Comparison of ENCODE assay signal across 8 cellular contexts in genomic region chrX:38806875-38807601, GRCh38. TPM values are rescaled to one million over a fixed set of nuclear protein-coding genes. Genes with fewer than 3 reads are reported as not detected.
DNase-seq lines count a peak whose midpoint lies in the region; ATAC-seq, FAIRE-seq and TF ChIP-seq lines count a peak whose summit lies in the region.

No MANE protein-coding gene starts in this region.

- H3K4me3 Mint-ChIP-seq in chondrocyte (ENCODE audit: unreplicated experiment): peak overlapping the region; percentile 96
- H3K4me3 Mint-ChIP-seq in naive thymus-derived CD4-positive, alpha-beta T cell: peak overlapping the region; percentile 88 to 95 (median 93)

- peak overlapping the region; percentile 74 for H3K4me3 ChIP-seq in naive thymus-derived CD4-positive, alpha-beta T cell (ENCODE audit: low read length)

- H3K27me3 Mint-ChIP-seq in chondrocyte (ENCODE audit: low read depth): no peaks in the 10 kb centered on the region
- no peaks in the 10 kb centered on the region for H3K27me3 Mint-ChIP-seq in naive thymus-derived CD4-positive, alpha-beta T cell

- H3K9me3 ChIP-seq in KOPT-K1 (ENCODE audit: insufficient read depth, low read length, poor library complexity, severe bottlenecking): no peaks in the 10 kb centered on the region
- no peaks in the 10 kb centered on the region for H3K9me3 ChIP-seq in naive thymus-derived CD4-positive, alpha-beta T cell (ENCODE audit: control insufficient read depth in 2 of 3, low read length in 3 of 3)

- TF ChIP-seq POLR2A in GM12891 (IDR thresholded peaks at IDR 0.05; ENCODE audit: low read depth, low read length): no peak

- POLR2A ChIA-PET in naive thymus-derived CD4-positive, alpha-beta T cell (lab: Charles Lee): interaction anchor here (0.7 to 7.2 kb wide), 9 partner anchors 9 to 1290 kb away, joined by 3 to 51 read pairs (median 3); no protein-coding TSS in a partner anchor

- ATAC-seq in naive thymus-derived CD4-positive, alpha-beta T cell: no peak

- H3K4me1 ChIP-seq in naive thymus-derived CD4-positive, alpha-beta T cell (ENCODE audit: control insufficient read depth in 2 of 2, insufficient read depth in 2 of 2, low read length in 2 of 2): peaks cover 26 to 37% of the 10 kb centered on the region in 2 donors

- DNase-seq in CD1c-positive myeloid dendritic cell (ENCODE audit: extremely low spot score) (peak; percentile 22), chondrocyte (ENCODE audit: low spot score) (no peak), GM13977 (ENCODE audit: low spot score) (no peak), GM12891 (ENCODE audit: insufficient read length, low spot score) (no peak), NCI-H526 treated with DMSO at 0.1 percent for 48 hours (lab: John Stamatoyannopoulos, UW) (no peak), AG08395 (ENCODE audit: low spot score) (no peak)
- peak in 4 of 9 donors; percentile 38 to 47 (median 44) for DNase-seq in naive thymus-derived CD4-positive, alpha-beta T cell

- peaks cover 28% of the 10 kb centered on the region for H3K4me1 Mint-ChIP-seq in chondrocyte (ENCODE audit: low read depth)
- H3K4me1 Mint-ChIP-seq in naive thymus-derived CD4-positive, alpha-beta T cell: peaks cover 16 to 52% (median 44%) of the 10 kb centered on the region in 7 donors

- no peaks in the 10 kb centered on the region for H3K27me3 ChIP-seq in naive thymus-derived CD4-positive, alpha-beta T cell (ENCODE audit: control insufficient read depth in 2 of 2, insufficient read depth in 2 of 2, low read length in 2 of 2)

- TF ChIP-seq CTCF in chondrocyte (IDR thresholded peaks at IDR 0.05) (no peak), GM13977 (IDR thresholded peaks at IDR 0.05; ENCODE audit: extremely low read depth, insufficient read depth, missing control alignments) (no peak)

- CTCF ChIA-PET in naive thymus-derived CD4-positive, alpha-beta T cell (lab: Charles Lee): interaction anchor here (0.6 to 0.8 kb wide), 2 partner anchors 161 to 1155 kb away, joined by 3 read pairs; no protein-coding TSS in a partner anchor

- peaks cover 2% of the 10 kb centered on the region for H3K36me3 Mint-ChIP-seq in chondrocyte (ENCODE audit: low read depth)
- peaks cover 0 to 39% (median 4%) of the 10 kb centered on the region in 5 donors for H3K36me3 Mint-ChIP-seq in naive thymus-derived CD4-positive, alpha-beta T cell

- FAIRE-seq in GM12891 (lab: Jason Lieb, UNC): no peak

- intact Hi-C loops in naive thymus-derived CD4-positive, alpha-beta T cell (cut with micrococcal nuclease): loop anchor here (1.0 to 10.0 kb wide), 9 partner anchors 10 to 1928 kb away; partner anchors contain the start of genes MED14 (in 2 of the 2), ATP6AP2 (in 1 of the 2) and CXorf38 (in 1 of the 2)

- in situ Hi-C loops in GM13977 (cut with MboI; ENCODE audit: low pct_unique_long_range_greater_than_20kb, low sequenced_read_pairs, unreplicated experiment): no loop called here

- H3K27ac ChIP-seq in KOPT-K1 (ENCODE audit: low read depth, low read length, poor library complexity, severe bottlenecking): peak overlapping the region; percentile 98
- H3K27ac ChIP-seq in naive thymus-derived CD4-positive, alpha-beta T cell (ENCODE audit: low read depth, low read length): peak overlapping the region; percentile 77

- H3K9me3 Mint-ChIP-seq in chondrocyte (ENCODE audit: low read depth): no peaks in the 10 kb centered on the region
- H3K9me3 Mint-ChIP-seq in naive thymus-derived CD4-positive, alpha-beta T cell: peaks cover 0 to 1% (median 0%) of the 10 kb centered on the region in 11 donors

- H3K36me3 ChIP-seq in KOPT-K1 (ENCODE audit: insufficient read depth, low read length): peaks cover 9% of the 10 kb centered on the region; the same call in 1 of the 2 replicates
- H3K36me3 ChIP-seq in naive thymus-derived CD4-positive, alpha-beta T cell (ENCODE audit: control insufficient read depth in 2 of 3, insufficient read depth in 3 of 3, low read length in 3 of 3): peaks cover 0 to 13% (median 0%) of the 10 kb centered on the region in 3 experiments

- peak overlapping the region; percentile 70 for H3K27ac Mint-ChIP-seq in chondrocyte (ENCODE audit: unreplicated experiment)
- H3K27ac Mint-ChIP-seq in naive thymus-derived CD4-positive, alpha-beta T cell: peak overlapping the region; percentile 86 to 96 (median 93)

TF ChIP-seq in GM12891, 5 proteins besides CTCF, POLR2A, EP300 and RAD21:
- TF ChIP-seq TAF1 (IDR thresholded peaks at IDR 0.05; ENCODE audit: low read depth, low read length) (no peak), POU2F2 (IDR thresholded peaks at IDR 0.05; ENCODE audit: low read depth, low read length) (no peak), POLR2AphosphoS5 (IDR thresholded peaks at IDR 0.05; ENCODE audit: low read depth, low read length) (no peak), SPI1 (IDR thresholded peaks at IDR 0.05; ENCODE audit: low read depth, low read length) (no peak), PAX5 (IDR thresholded peaks at IDR 0.05; ENCODE audit: insufficient read depth, low read length, severe bottlenecking) (no peak)

RNA-seq across cellular contexts. Expression of gene MID1IP1, which starts 5.8 kb away (rescaled TPM):
- total RNA-seq in chondrocyte: 14.7 to 36.0 TPM (median 32.7 TPM) in 3 replicates
- 10 to 100 TPM; 16.4 to 61.7 (median 55.0) TPM for total RNA-seq in naive thymus-derived CD4-positive, alpha-beta T cell
- 10 to 100 TPM; 15.7 to 23.9 TPM for polyA plus RNA-seq in naive thymus-derived CD4-positive, alpha-beta T cell
- 31.1 TPM for polyA plus RNA-seq in GM12891 (2012; ENCODE audit: low read depth, missing spikeins)
